Comparison of ENCODE assay signal across 2 cellular contexts in genomic region chr13:48268019-48268418, GRCh38.
TF ChIP-seq lines count a peak whose summit lies in the region.

No MANE protein-coding gene starts in this region.

TF ChIP-seq in GM23338, 12 proteins besides CTCF, POLR2A, EP300 and RAD21:
- TF ChIP-seq, protein P1, sequence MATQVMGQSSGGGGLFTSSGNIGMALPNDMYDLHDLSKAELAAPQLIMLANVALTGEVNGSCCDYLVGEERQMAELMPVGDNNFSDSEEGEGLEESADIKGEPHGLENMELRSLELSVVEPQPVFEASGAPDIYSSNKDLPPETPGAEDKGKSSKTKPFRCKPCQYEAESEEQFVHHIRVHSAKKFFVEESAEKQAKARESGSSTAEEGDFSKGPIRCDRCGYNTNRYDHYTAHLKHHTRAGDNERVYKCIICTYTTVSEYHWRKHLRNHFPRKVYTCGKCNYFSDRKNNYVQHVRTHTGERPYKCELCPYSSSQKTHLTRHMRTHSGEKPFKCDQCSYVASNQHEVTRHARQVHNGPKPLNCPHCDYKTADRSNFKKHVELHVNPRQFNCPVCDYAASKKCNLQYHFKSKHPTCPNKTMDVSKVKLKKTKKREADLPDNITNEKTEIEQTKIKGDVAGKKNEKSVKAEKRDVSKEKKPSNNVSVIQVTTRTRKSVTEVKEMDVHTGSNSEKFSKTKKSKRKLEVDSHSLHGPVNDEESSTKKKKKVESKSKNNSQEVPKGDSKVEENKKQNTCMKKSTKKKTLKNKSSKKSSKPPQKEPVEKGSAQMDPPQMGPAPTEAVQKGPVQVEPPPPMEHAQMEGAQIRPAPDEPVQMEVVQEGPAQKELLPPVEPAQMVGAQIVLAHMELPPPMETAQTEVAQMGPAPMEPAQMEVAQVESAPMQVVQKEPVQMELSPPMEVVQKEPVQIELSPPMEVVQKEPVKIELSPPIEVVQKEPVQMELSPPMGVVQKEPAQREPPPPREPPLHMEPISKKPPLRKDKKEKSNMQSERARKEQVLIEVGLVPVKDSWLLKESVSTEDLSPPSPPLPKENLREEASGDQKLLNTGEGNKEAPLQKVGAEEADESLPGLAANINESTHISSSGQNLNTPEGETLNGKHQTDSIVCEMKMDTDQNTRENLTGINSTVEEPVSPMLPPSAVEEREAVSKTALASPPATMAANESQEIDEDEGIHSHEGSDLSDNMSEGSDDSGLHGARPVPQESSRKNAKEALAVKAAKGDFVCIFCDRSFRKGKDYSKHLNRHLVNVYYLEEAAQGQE (IDR thresholded peaks at IDR 0.05; ENCODE audit: unreplicated experiment): no peak

TF ChIP-seq in H1, 55 proteins besides CTCF, POLR2A, EP300 and RAD21:
- TF ChIP-seq TAF7 (optimal IDR thresholded peaks at IDR 0.05; ENCODE audit: borderline replicate concordance, low read depth, low read length) (no peak), FOSL1 (IDR thresholded peaks at IDR 0.05; ENCODE audit: insufficient read depth, low read depth, low read length) (no peak), YY1 (IDR thresholded peaks at IDR 0.05; ENCODE audit: low read depth, low read length) (no peak), SIRT6 (IDR thresholded peaks at IDR 0.05; ENCODE audit: low read length) (no peak), JUN (IDR thresholded peaks at IDR 0.05; ENCODE audit: low read depth, low read length) (no peak), CHD2 (IDR thresholded peaks at IDR 0.05; ENCODE audit: low read length) (no peak), SP1 (IDR thresholded peaks at IDR 0.05; ENCODE audit: low read depth, low read length) (no peak), JUND (IDR thresholded peaks at IDR 0.05; ENCODE audit: low read length) (no peak), CBX8 (IDR thresholded peaks at IDR 0.05; ENCODE audit: borderline replicate concordance, low read depth, low read length) (no peak), ZNF274 (IDR thresholded peaks at IDR 0.05; ENCODE audit: borderline replicate concordance, extremely low read depth, low read length) (no peak), BACH1 (IDR thresholded peaks at IDR 0.05; ENCODE audit: low read length) (peak; percentile 71; the same call in 1 of the 2 replicates), SP4 (IDR thresholded peaks at IDR 0.05; ENCODE audit: low read length) (no peak), TBP (IDR thresholded peaks at IDR 0.05; ENCODE audit: low read depth, low read length) (no peak), POU5F1 (IDR thresholded peaks at IDR 0.05; ENCODE audit: low read depth, low read length) (no peak), CEBPB (IDR thresholded peaks at IDR 0.05; ENCODE audit: low read depth, low read length) (no peak), MAFK (IDR thresholded peaks at IDR 0.05; ENCODE audit: low read depth, low read length) (peak; percentile 46; the same call in 1 of the 2 replicates)
- TF ChIP-seq, protein P2, sequence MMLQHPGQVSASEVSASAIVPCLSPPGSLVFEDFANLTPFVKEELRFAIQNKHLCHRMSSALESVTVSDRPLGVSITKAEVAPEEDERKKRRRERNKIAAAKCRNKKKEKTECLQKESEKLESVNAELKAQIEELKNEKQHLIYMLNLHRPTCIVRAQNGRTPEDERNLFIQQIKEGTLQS (IDR thresholded peaks at IDR 0.05; ENCODE audit: insufficient read depth, low read depth, low read length): no peak
- TF ChIP-seq, protein P3, sequence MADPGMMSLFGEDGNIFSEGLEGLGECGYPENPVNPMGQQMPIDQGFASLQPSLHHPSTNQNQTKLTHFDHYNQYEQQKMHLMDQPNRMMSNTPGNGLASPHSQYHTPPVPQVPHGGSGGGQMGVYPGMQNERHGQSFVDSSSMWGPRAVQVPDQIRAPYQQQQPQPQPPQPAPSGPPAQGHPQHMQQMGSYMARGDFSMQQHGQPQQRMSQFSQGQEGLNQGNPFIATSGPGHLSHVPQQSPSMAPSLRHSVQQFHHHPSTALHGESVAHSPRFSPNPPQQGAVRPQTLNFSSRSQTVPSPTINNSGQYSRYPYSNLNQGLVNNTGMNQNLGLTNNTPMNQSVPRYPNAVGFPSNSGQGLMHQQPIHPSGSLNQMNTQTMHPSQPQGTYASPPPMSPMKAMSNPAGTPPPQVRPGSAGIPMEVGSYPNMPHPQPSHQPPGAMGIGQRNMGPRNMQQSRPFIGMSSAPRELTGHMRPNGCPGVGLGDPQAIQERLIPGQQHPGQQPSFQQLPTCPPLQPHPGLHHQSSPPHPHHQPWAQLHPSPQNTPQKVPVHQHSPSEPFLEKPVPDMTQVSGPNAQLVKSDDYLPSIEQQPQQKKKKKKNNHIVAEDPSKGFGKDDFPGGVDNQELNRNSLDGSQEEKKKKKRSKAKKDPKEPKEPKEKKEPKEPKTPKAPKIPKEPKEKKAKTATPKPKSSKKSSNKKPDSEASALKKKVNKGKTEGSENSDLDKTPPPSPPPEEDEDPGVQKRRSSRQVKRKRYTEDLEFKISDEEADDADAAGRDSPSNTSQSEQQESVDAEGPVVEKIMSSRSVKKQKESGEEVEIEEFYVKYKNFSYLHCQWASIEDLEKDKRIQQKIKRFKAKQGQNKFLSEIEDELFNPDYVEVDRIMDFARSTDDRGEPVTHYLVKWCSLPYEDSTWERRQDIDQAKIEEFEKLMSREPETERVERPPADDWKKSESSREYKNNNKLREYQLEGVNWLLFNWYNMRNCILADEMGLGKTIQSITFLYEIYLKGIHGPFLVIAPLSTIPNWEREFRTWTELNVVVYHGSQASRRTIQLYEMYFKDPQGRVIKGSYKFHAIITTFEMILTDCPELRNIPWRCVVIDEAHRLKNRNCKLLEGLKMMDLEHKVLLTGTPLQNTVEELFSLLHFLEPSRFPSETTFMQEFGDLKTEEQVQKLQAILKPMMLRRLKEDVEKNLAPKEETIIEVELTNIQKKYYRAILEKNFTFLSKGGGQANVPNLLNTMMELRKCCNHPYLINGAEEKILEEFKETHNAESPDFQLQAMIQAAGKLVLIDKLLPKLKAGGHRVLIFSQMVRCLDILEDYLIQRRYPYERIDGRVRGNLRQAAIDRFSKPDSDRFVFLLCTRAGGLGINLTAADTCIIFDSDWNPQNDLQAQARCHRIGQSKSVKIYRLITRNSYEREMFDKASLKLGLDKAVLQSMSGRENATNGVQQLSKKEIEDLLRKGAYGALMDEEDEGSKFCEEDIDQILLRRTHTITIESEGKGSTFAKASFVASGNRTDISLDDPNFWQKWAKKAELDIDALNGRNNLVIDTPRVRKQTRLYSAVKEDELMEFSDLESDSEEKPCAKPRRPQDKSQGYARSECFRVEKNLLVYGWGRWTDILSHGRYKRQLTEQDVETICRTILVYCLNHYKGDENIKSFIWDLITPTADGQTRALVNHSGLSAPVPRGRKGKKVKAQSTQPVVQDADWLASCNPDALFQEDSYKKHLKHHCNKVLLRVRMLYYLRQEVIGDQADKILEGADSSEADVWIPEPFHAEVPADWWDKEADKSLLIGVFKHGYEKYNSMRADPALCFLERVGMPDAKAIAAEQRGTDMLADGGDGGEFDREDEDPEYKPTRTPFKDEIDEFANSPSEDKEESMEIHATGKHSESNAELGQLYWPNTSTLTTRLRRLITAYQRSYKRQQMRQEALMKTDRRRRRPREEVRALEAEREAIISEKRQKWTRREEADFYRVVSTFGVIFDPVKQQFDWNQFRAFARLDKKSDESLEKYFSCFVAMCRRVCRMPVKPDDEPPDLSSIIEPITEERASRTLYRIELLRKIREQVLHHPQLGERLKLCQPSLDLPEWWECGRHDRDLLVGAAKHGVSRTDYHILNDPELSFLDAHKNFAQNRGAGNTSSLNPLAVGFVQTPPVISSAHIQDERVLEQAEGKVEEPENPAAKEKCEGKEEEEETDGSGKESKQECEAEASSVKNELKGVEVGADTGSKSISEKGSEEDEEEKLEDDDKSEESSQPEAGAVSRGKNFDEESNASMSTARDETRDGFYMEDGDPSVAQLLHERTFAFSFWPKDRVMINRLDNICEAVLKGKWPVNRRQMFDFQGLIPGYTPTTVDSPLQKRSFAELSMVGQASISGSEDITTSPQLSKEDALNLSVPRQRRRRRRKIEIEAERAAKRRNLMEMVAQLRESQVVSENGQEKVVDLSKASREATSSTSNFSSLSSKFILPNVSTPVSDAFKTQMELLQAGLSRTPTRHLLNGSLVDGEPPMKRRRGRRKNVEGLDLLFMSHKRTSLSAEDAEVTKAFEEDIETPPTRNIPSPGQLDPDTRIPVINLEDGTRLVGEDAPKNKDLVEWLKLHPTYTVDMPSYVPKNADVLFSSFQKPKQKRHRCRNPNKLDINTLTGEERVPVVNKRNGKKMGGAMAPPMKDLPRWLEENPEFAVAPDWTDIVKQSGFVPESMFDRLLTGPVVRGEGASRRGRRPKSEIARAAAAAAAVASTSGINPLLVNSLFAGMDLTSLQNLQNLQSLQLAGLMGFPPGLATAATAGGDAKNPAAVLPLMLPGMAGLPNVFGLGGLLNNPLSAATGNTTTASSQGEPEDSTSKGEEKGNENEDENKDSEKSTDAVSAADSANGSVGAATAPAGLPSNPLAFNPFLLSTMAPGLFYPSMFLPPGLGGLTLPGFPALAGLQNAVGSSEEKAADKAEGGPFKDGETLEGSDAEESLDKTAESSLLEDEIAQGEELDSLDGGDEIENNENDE (IDR thresholded peaks at IDR 0.05; ENCODE audit: insufficient replicate concordance, low read length): no peak
TF ChIP-seq in H1: peak in this region for 2.
